8 cellular contexts compared by ENCODE assay signal in genomic region chr2:206085742-206086445, GRCh38. TPM values are rescaled to one million over a fixed set of nuclear protein-coding genes. Genes with fewer than 3 reads are reported as not detected.
A peak's percentile ranks its signal among the peaks of the same experiment; 100 is the strongest.
DNase-seq lines count a peak whose midpoint lies in the region; ATAC-seq and TF ChIP-seq lines count a peak whose summit lies in the region.

Gene INO80D (minus strand): TSS chr2:206086174. CDS start chr2:206063016, 23,158 bp downstream.

- in situ Hi-C loops in G401 (cut with HindIII; ENCODE audit: low sequenced_read_pairs) = no loop called here

- peak; percentile 39 to 49 for TF ChIP-seq POLR2A in gastroesophageal sphincter (IDR thresholded peaks at IDR 0.05)
- peak in 1 of 2 donors; percentile 66 for TF ChIP-seq POLR2A in suprapubic skin (IDR thresholded peaks at IDR 0.05)

- H3K27ac ChIP-seq in gastroesophageal sphincter (peak within 1 kb of the TSS; percentile 89 to 99 (median 99)), suprapubic skin (peak within 1 kb of the TSS; percentile 100)

- H3K27me3 ChIP-seq in gastroesophageal sphincter (no peaks in the 10 kb centered on the region), suprapubic skin (no peaks in the 10 kb centered on the region)

- H3K4me1 ChIP-seq in gastroesophageal sphincter (peaks cover 0 to 53% (median 0%) of the 10 kb centered on the region in 3 donors), suprapubic skin (peaks cover 24% of the 10 kb centered on the region)

- H3K9me3 ChIP-seq in gastroesophageal sphincter = no peaks in the 10 kb centered on the region
- H3K9me3 ChIP-seq in suprapubic skin = no peaks in the 10 kb centered on the region

- H3K36me3 ChIP-seq in gastroesophageal sphincter (peaks cover 0 to 9% of the 10 kb centered on the region in 2 donors), suprapubic skin (peaks cover 4% of the 10 kb centered on the region)

- TF ChIP-seq CTCF in LNCaP clone FGC (IDR thresholded peaks at IDR 0.05; ENCODE audit: control insufficient read depth, extremely low read depth, insufficient read depth) = no peak; the same call in 1 of the 2 replicates
- peak in 3 of 4 experiments; percentile 46 to 64 (median 51) for TF ChIP-seq CTCF in gastroesophageal sphincter (IDR thresholded peaks at IDR 0.05)
- TF ChIP-seq CTCF in suprapubic skin (IDR thresholded peaks at IDR 0.05) = peak; percentile 36 to 60

- WGBS in gastroesophageal sphincter (ENCODE audit: low coverage in 1 of 2), 2 donors = 0 to 2% methylated on average over 8 to 16 of the region's 39 CpGs
- WGBS in suprapubic skin = under 1% methylated on average over 19 of the region's 39 CpGs

- TF ChIP-seq EP300 in gastroesophageal sphincter (IDR thresholded peaks at IDR 0.05) = no peak
- no peak for TF ChIP-seq EP300 in suprapubic skin (IDR thresholded peaks at IDR 0.05)

- DNase-seq in G401 (ENCODE audit: low spot score) (peak; percentile 88), H4 (ENCODE audit: low spot score) (peak; percentile 86), LNCaP clone FGC (ENCODE audit: low read depth) (peak; percentile 46), SIG-M5 treated with dmso at 0.1 percent for 504 hours (lab: John Stamatoyannopoulos, UW; ENCODE audit: unreplicated experiment) (peak; percentile 91), nucleus accumbens (lab: John Stamatoyannopoulos, UW) (peak in 55 of 56 donors; percentile 22 to 87 (median 69)), suprapubic skin (ENCODE audit: low spot score in 2 of 2) (peak; percentile 85 to 88)
- DNase-seq in activated gamma-delta T cell treated with anti-CD3 and anti-CD28 coated beads, Interleukin-2, amount 50 U/mL, for 16 hours (ENCODE audit: low read depth) = peak; percentile 66

- peak; percentile 82 for ATAC-seq in gastroesophageal sphincter

- peak within 1 kb of the TSS; percentile 77 for H3K4me3 ChIP-seq in LNCaP clone FGC (ENCODE audit: low read depth, low read length)
- H3K4me3 ChIP-seq in gastroesophageal sphincter = peak within 1 kb of the TSS; percentile 96 to 98
- peak within 1 kb of the TSS; percentile 94 for H3K4me3 ChIP-seq in suprapubic skin

RNA-seq across cellular contexts. Expression of gene INO80D, which starts in this region (rescaled TPM):
- 1.7 and 2.7 TPM in 2 replicates for total RNA-seq in G401 (2014; rRNA removed; shearing (Covaris generic))
- 2.3 and 4.5 TPM in 2 replicates for total RNA-seq in H4 (2014; rRNA removed; shearing (Covaris generic))
- 10 to 100 TPM; 11.0 to 28.6 (median 21.2) TPM for total RNA-seq in gastroesophageal sphincter
- total RNA-seq in suprapubic skin = 10 to 100 TPM; 24.2 to 51.4 (median 32.5) TPM

Comparison
In these comparisons a context has a peak if more than half of its experiments do, and no peak if none do; other contexts are left out.
1. Peak in every context shown above with its lines: DNase-seq, ATAC-seq, H3K4me3 ChIP-seq and H3K27ac ChIP-seq.